14 cellular contexts compared by ENCODE assay signal in the genomic region with DNA sequence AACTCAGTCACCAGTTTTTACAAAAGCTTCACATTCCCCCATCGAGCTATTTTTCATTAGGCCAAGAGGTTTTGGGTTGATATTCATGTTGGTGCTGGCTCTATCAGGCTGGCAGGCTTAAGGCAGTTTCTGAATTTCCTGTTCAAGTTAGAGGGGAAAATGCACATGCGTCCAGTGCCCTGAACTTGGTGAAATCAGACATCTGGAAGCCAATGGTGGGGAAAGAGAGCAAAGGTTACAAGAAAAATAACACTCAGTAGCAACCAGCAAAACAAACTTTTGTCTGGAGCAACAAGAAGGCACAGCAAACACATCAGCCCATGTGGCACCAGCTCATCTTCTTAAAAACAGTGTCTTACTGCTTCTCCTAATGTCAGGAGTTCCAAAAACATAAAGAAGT.
A peak's percentile ranks its signal among the peaks of the same experiment; 100 is the strongest.
DNase-seq lines count a peak whose midpoint lies in the region; ATAC-seq, FAIRE-seq and TF ChIP-seq lines count a peak whose summit lies in the region.
"Had no signal": no experiment of that assay in that cellular context is flagged by ENCODE, and none has a peak within 500 bp of the region (broad histone marks: within the 10 kb centered on the region; RNA-seq: fewer than 3 reads in every experiment).

No MANE protein-coding gene starts in this region.

- no peak for FAIRE-seq in pancreas (lab: Jason Lieb, UNC)

- H3K9me3 ChIP-seq in GM23248 (ENCODE audit: low read depth) (no peaks in the 10 kb centered on the region), ascending aorta (no peaks in the 10 kb centered on the region), pancreas (no peaks in the 10 kb centered on the region)
- H3K9me3 ChIP-seq: BLaER1 had no signal

- no peaks in the 10 kb centered on the region for H3K79me2 ChIP-seq in GM23248 (ENCODE audit: insufficient read depth)

- no peaks in the 10 kb centered on the region for H4K20me1 ChIP-seq in GM23248 (ENCODE audit: insufficient read depth)
- H4K20me1 ChIP-seq: BLaER1 had no signal

- H2AFZ ChIP-seq in GM23248, result peak overlapping the region; percentile 40

- no peak overlapping the region for H3K9ac ChIP-seq in GM23248
- H3K9ac ChIP-seq: BLaER1 had no signal

- no peak for TF ChIP-seq POLR2A in GM18505 (IDR thresholded peaks at IDR 0.05; ENCODE audit: borderline replicate concordance, extremely low read depth, insufficient read depth, insufficient read length)

- H3K27ac ChIP-seq in GM23248 (peak overlapping the region; percentile 53), ascending aorta (peak overlapping the region; percentile 79 to 92), pancreas (peak overlapping the region in 3 of 4 donors; percentile 10 to 69 (median 55))
- H3K27ac ChIP-seq: BLaER1 had no signal

- in situ Hi-C loops in GM23248 (cut with MboI) (no loop called here), KBM-7 (cut with MboI; ENCODE audit: low pct_unique_long_range_greater_than_20kb, low sequenced_read_pairs) (no loop called here)

- no peak overlapping the region for H3K4me2 ChIP-seq in GM23248 (ENCODE audit: unreplicated experiment)
- H3K4me2 ChIP-seq: BLaER1 had no signal

- peak in 3 of 4 donors; percentile 47 to 60 (median 51) for ATAC-seq in pancreas
- no peak for ATAC-seq in GM18505 (IDR thresholded peaks at IDR 0.05; ENCODE audit: unreplicated experiment)
- ATAC-seq: activated CD8-positive, alpha-beta T cell treated with anti-CD3 and anti-CD28 coated beads, Interleukin-2, amount 10 ng/mL, durations not matched to agents 7 days and 5 days; naive thymus-derived CD4-positive, alpha-beta T cell had no signal

- H3K9me2 ChIP-seq in GM23248 (ENCODE audit: insufficient read depth), result no peaks in the 10 kb centered on the region

- 29 to 37% methylated on average over 2 of the region's 2 CpGs for WGBS in GM23248 (ENCODE audit: low coverage in 1 of 2, low lambda C conversion rate in 2 of 2, missing lambda C conversion rate in 2 of 2), 2 experiments
- WGBS in pancreas, 2 donors, result 48% methylated on average over 2 of the region's 2 CpGs

- no peak for TF ChIP-seq CTCF in ascending aorta (IDR thresholded peaks at IDR 0.05)
- no peak for TF ChIP-seq CTCF in foreskin fibroblast (IDR thresholded peaks at IDR 0.05; ENCODE audit: low read depth, low read length)
- no peak for TF ChIP-seq CTCF in pancreas (IDR thresholded peaks at IDR 0.05)
- TF ChIP-seq CTCF in GM10266 (IDR thresholded peaks at IDR 0.05; ENCODE audit: control insufficient read depth, insufficient read depth, low read depth, missing control alignments), result no peak

- H3K27me3 ChIP-seq in GM23248 (replicated peaks; ENCODE audit: insufficient read depth) (no peaks in the 10 kb centered on the region), ascending aorta (no peaks in the 10 kb centered on the region), pancreas (no peaks in the 10 kb centered on the region)
- H3K27me3 ChIP-seq: BLaER1 had no signal

- intact Hi-C loops in ascending aorta (cut with DNase I), result loop anchor here (2.0 to 5.0 kb wide), 3 partner anchors 16 to 118 kb away; no protein-coding TSS in a partner anchor
- intact Hi-C loops in pancreas (cut with DNase I), result no loop called here

- H3K36me3 ChIP-seq in GM23248 (ENCODE audit: low read depth), result no peaks in the 10 kb centered on the region
- H3K36me3 ChIP-seq in ascending aorta, result no peaks in the 10 kb centered on the region
- H3K36me3 ChIP-seq in pancreas, result no peaks in the 10 kb centered on the region
- H3K36me3 ChIP-seq: BLaER1 had no signal

- H3K4me1 ChIP-seq in GM23248 (ENCODE audit: insufficient read depth), result peaks cover 47% of the 10 kb centered on the region
- H3K4me1 ChIP-seq in ascending aorta, result peaks cover 16 to 42% of the 10 kb centered on the region in 2 donors
- H3K4me1 ChIP-seq in pancreas, result peaks cover 13 to 33% (median 14%) of the 10 kb centered on the region in 3 donors
- H3K4me1 ChIP-seq: BLaER1 had no signal

- peaks cover 17% of the 10 kb centered on the region for H3F3A ChIP-seq in GM23248 (ENCODE audit: insufficient read depth)

- peak; percentile 37 for DNase-seq in GM23248
- no peak for DNase-seq in ascending aorta (ENCODE audit: low spot score in 2 of 2)
- peak; percentile 79 to 81 for DNase-seq in foreskin fibroblast
- peak in 1 of 6 donors; percentile 12 for DNase-seq in pancreas
- no peak for DNase-seq in KBM-7
- no peak for DNase-seq in GM10266 (ENCODE audit: extremely low spot score)
- no peak for DNase-seq in SHP77 (lab: John Stamatoyannopoulos, UW)
- DNase-seq: activated CD8-positive, alpha-beta T cell treated with anti-CD3 and anti-CD28 coated beads, Interleukin-2, amount 10 ng/mL, durations not matched to agents 7 days and 5 days; activated naive CD4-positive, alpha-beta T cell treated with anti-CD3 and anti-CD28 coated beads, Interleukin-2, amount 50 U/mL, for 16 hours; GDM1; naive thymus-derived CD4-positive, alpha-beta T cell; NCI-H1417 had no signal

- no peak overlapping the region for H3K4me3 ChIP-seq in GM23248
- H3K4me3 ChIP-seq in ascending aorta, result no peak overlapping the region
- no peak overlapping the region for H3K4me3 ChIP-seq in foreskin fibroblast (ENCODE audit: low read depth in 1 of 2, low read length in 2 of 2)
- H3K4me3 ChIP-seq in pancreas, result no peak overlapping the region
- H3K4me3 ChIP-seq: BLaER1 had no signal

Comparison
In these comparisons a context has a peak if more than half of its experiments do, and no peak if none do; other contexts are left out.
1. DNase-seq: peak in GM23248 (single experiment) and foreskin fibroblast (2 of 2); none in ascending aorta (0 of 2), KBM-7 (single experiment), GM10266 (single experiment) and SHP77 (0 of 2).
2. Peak in every context shown above with its lines, with median percentiles within 50 percentile points of each other: H3K27ac ChIP-seq.